ENCODE assay signal across 9 cellular contexts in genomic region chr1:75265792-75266191, GRCh38.
A peak's percentile ranks its signal among the peaks of the same experiment; 100 is the strongest.
DNase-seq lines count a peak whose midpoint lies in the region; ATAC-seq and TF ChIP-seq lines count a peak whose summit lies in the region.
"Had no signal": no experiment of that assay in that cellular context is flagged by ENCODE, and none has a peak within 500 bp of the region (broad histone marks: within the 10 kb centered on the region; RNA-seq: fewer than 3 reads in every experiment).

No MANE protein-coding gene starts in this region.

- peak; percentile 79 for ATAC-seq in GM21528 (IDR thresholded peaks at IDR 0.05; ENCODE audit: low FRiP score, unreplicated experiment)
- ATAC-seq in IMR-90 (ENCODE audit: low read depth): peak; percentile 64

- in situ Hi-C loops in IMR-90 (cut with MboI; ENCODE audit: low sequenced_read_pairs): no loop called here

- H3K4me1 ChIP-seq in IMR-90 (ENCODE audit: control insufficient read depth, insufficient read depth, low read length): no peaks in the 10 kb centered on the region
- no peaks in the 10 kb centered on the region for H3K4me1 ChIP-seq in Peyer's patch

- no peak overlapping the region for H4K5ac ChIP-seq in IMR-90 (ENCODE audit: low read depth, low read length)

- no peak overlapping the region for H2AK5ac ChIP-seq in IMR-90 (ENCODE audit: low read depth, low read length)

- H3K9me3 ChIP-seq in IMR-90 (ENCODE audit: control insufficient read depth, insufficient read depth, low read length) (peaks cover 1% of the 10 kb centered on the region; the same call in 1 of the 2 replicates), Peyer's patch (no peaks in the 10 kb centered on the region)

- H2BK120ac ChIP-seq in IMR-90 (ENCODE audit: low read depth, low read length): no peak overlapping the region

- H3K36me3 ChIP-seq in IMR-90 (ENCODE audit: control insufficient read depth, insufficient read depth, low read length) (no peaks in the 10 kb centered on the region), Peyer's patch (no peaks in the 10 kb centered on the region)
- H3K36me3 ChIP-seq: BLaER1 treated with 17β-estradiol and CSF1 and Interleukin-3, amounts not matched to agents 10 nM and 100 nM had no signal

- H3K14ac ChIP-seq in IMR-90 (replicated peaks; ENCODE audit: low read depth, low read length): no peak overlapping the region

- no peaks in the 10 kb centered on the region for H3K9me1 ChIP-seq in IMR-90 (ENCODE audit: insufficient read depth, low read length)

- no peak overlapping the region for H3K18ac ChIP-seq in IMR-90 (ENCODE audit: low read depth, low read length)

- no peak overlapping the region for H4K91ac ChIP-seq in IMR-90 (ENCODE audit: insufficient read depth, low read depth, low read length)

- peak; percentile 47 for TF ChIP-seq CTCF in IMR-90 (conservative IDR thresholded peaks at IDR 0.05; ENCODE audit: low read depth, low read length)
- peak in 4 of 6 experiments; percentile 32 to 52 (median 43) for TF ChIP-seq CTCF in Peyer's patch (IDR thresholded peaks at IDR 0.05)
- TF ChIP-seq CTCF in retinal pigment epithelial cell (conservative IDR thresholded peaks at IDR 0.05; ENCODE audit: low read depth, low read length): peak; percentile 74

- DNase-seq in NCI-H1436 (lab: John Stamatoyannopoulos, UW) (peak; percentile 43), NCI-H1436 treated with DMSO at 0.1 percent for 48 hours (lab: John Stamatoyannopoulos, UW) (no peak), IMR-90 (peak; percentile 6), Peyer's patch (no peak), fibroblast of peridontal ligament (ENCODE audit: extremely low read depth) (peak; percentile 62), retinal pigment epithelial cell (ENCODE audit: low read depth) (peak; percentile 17), cortex of kidney (lab: John Stamatoyannopoulos, UW) (no peak)

- TF ChIP-seq POLR2A in IMR-90 (IDR thresholded peaks at IDR 0.05; ENCODE audit: low read depth, low read length) (no peak), Peyer's patch (IDR thresholded peaks at IDR 0.05) (no peak)

- no peaks in the 10 kb centered on the region for H3K79me1 ChIP-seq in IMR-90 (ENCODE audit: low read depth in 1 of 2, low read length in 2 of 2)

- H3K56ac ChIP-seq in IMR-90 (ENCODE audit: extremely low read depth, insufficient read depth, low read length): no peak overlapping the region

- BruUV-seq in IMR-90 (replicated peaks; lab: Mats Ljungman, UMichigan): no TSS peak

- H3K27me3 ChIP-seq in IMR-90 (ENCODE audit: control insufficient read depth, insufficient read depth, low read length): no peaks in the 10 kb centered on the region
- no peaks in the 10 kb centered on the region for H3K27me3 ChIP-seq in Peyer's patch
- H3K27me3 ChIP-seq: BLaER1 treated with 17β-estradiol and CSF1 and Interleukin-3, amounts not matched to agents 10 nM and 100 nM had no signal

- no peak overlapping the region for H3K4ac ChIP-seq in IMR-90 (ENCODE audit: low read depth, low read length)

- no peaks in the 10 kb centered on the region for H4K20me1 ChIP-seq in IMR-90 (ENCODE audit: insufficient read depth, low read length)
- H4K20me1 ChIP-seq: BLaER1 treated with 17β-estradiol and CSF1 and Interleukin-3, amounts not matched to agents 10 nM and 100 nM had no signal

- H3K27ac ChIP-seq in IMR-90 (ENCODE audit: insufficient read depth, low read length): no peak overlapping the region
- H3K27ac ChIP-seq in Peyer's patch: no peak overlapping the region
- H3K27ac ChIP-seq: BLaER1 treated with 17β-estradiol and CSF1 and Interleukin-3, amounts not matched to agents 10 nM and 100 nM had no signal

- H3K4me3 ChIP-seq in IMR-90 (ENCODE audit: insufficient read depth, low read depth, low read length) (no peak overlapping the region), Peyer's patch (no peak overlapping the region), retinal pigment epithelial cell (ENCODE audit: low read length) (no peak overlapping the region)
- H3K4me3 ChIP-seq: BLaER1 treated with 17β-estradiol and CSF1 and Interleukin-3, amounts not matched to agents 10 nM and 100 nM had no signal

- no peak overlapping the region for H2BK15ac ChIP-seq in IMR-90 (ENCODE audit: low read depth, low read length)

- no peak overlapping the region for H2BK5ac ChIP-seq in IMR-90 (ENCODE audit: low read depth, low read length, poor library complexity, severe bottlenecking)

- H3K4me2 ChIP-seq in IMR-90 (ENCODE audit: low read depth, low read length): no peak overlapping the region
- H3K4me2 ChIP-seq: BLaER1 treated with 17β-estradiol and CSF1 and Interleukin-3, amounts not matched to agents 10 nM and 100 nM had no signal

- intact Hi-C loops in IMR-90 (cut with micrococcal nuclease): loop anchor here (10.0 kb wide), 1 partner anchor 529 kb away; the partner anchor contains the start of gene MSH4

- dilution Hi-C loops in IMR-90 (cut with HindIII; ENCODE audit: low sequenced_read_pairs, unreplicated experiment): no loop called here

- no peak overlapping the region for H4K8ac ChIP-seq in IMR-90 (ENCODE audit: low read depth in 2 of 2, low read length in 2 of 2)

- POLR2A ChIA-PET in IMR-90 (lab: Charles Lee; ENCODE audit: unreplicated experiment): no interaction called here

- TF ChIP-seq RAD21 in IMR-90 (IDR thresholded peaks at IDR 0.05; ENCODE audit: low read length): peak; percentile 35; the same call in 1 of the 2 replicates

- H3K23ac ChIP-seq in IMR-90 (ENCODE audit: low read depth, low read length): no peak overlapping the region

- no peak overlapping the region for H3K9ac ChIP-seq in IMR-90 (ENCODE audit: low read depth, low read length)
- H3K9ac ChIP-seq: BLaER1 treated with 17β-estradiol and CSF1 and Interleukin-3, amounts not matched to agents 10 nM and 100 nM had no signal

- H2AFZ ChIP-seq in IMR-90 (replicated peaks; ENCODE audit: low read length, poor library complexity): no peak overlapping the region

- no peak overlapping the region for H2BK20ac ChIP-seq in IMR-90 (ENCODE audit: low read depth, low read length)

- CTCF ChIA-PET in IMR-90 (lab: Yijun Ruan, JAX): interaction anchor here (1.0 to 1.6 kb wide), 4 partner anchors 9 to 366 kb away, joined by 5 to 8 read pairs (median 6); no protein-coding TSS in a partner anchor

- no peak overlapping the region for H2AK9ac ChIP-seq in IMR-90 (replicated peaks; ENCODE audit: low read depth, low read length, poor library complexity)

- 0% methylated on average over 3 of the region's 6 CpGs; no CpG with 5 or more reads in 1 of the 2 experiments for WGBS in IMR-90 (ENCODE audit: extremely low coverage in 2 of 2, insufficient read length in 1 of 2), 2 experiments

TF ChIP-seq in IMR-90, 13 proteins besides CTCF, POLR2A, EP300 and RAD21:
- 0 out of 2 replicates have a peak, but pooled peaks have one; percentile 9 for TF ChIP-seq SMC3 (IDR thresholded peaks at IDR 0.05; ENCODE audit: low read depth, low read length)
- no peak for TF ChIP-seq CHD1 (IDR thresholded peaks at IDR 0.05; ENCODE audit: low read depth, low read length)
- TF ChIP-seq ELK1 (IDR thresholded peaks at IDR 0.05; ENCODE audit: borderline replicate concordance, low read depth, low read length): no peak
- no peak for TF ChIP-seq MAFK (IDR thresholded peaks at IDR 0.05; ENCODE audit: low read depth, low read length)

Comparison
In these comparisons a context has a peak if more than half of its experiments do, and no peak if none do; other contexts are left out.
1. DNase-seq: peak in NCI-H1436 (single experiment), IMR-90 (single experiment), fibroblast of peridontal ligament (single experiment) and retinal pigment epithelial cell (single experiment); none in NCI-H1436 treated with DMSO at 0.1 percent for 48 hours (single experiment), Peyer's patch (0 of 3) and cortex of kidney (single experiment).
2. Peak in every context shown above with its lines, with median percentiles within 50 percentile points of each other: CTCF ChIP-seq.